23 cellular contexts compared by ENCODE assay signal in the genomic region with DNA sequence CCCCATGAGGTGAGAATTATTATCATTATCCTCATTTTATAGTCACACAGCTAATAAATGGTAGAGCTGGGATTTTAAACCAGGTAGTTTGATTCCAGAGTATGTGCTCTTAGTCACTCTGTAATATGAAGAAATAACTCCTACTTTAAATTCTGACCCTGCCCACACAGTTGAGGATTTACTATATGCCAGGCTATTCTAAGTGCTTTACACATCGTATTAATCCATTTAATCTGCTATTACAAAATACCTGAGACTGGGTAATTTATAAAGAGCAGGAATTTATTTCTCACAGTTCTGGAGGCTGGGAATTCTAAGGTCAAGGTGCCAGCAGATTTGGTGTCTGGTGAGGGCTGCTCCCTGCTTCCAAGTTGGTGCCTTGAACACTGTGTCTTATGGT. TPM values are rescaled to one million over a fixed set of nuclear protein-coding genes. Genes with fewer than 3 reads are reported as not detected.
"Had no signal": no experiment of that assay in that cellular context is flagged by ENCODE, and none has a peak within 500 bp of the region (broad histone marks: within the 10 kb centered on the region; RNA-seq: fewer than 3 reads in every experiment).

No MANE protein-coding gene starts in this region.

- ATAC-seq: gastrocnemius medialis, heart right ventricle, left cardiac atrium, left lung, left ventricle myocardium superior, lower lobe of right lung, mucosa of descending colon had no signal

- DNase-seq: dermis blood vessel endothelial cell; dorsolateral prefrontal cortex; effector CD4-positive, alpha-beta T cell; effector memory CD4-positive, alpha-beta T cell; esophagus squamous epithelium; foreskin fibroblast; foreskin melanocyte; gastrocnemius medialis; glutamatergic neuron; head of caudate nucleus; heart right ventricle; hippocampal formation; left cardiac atrium; left lung; left ventricle myocardium superior; lower lobe of right lung; mesenchymal stem cell; mucosa of descending colon had no signal

RNA-seq across cellular contexts. Expression of a gene that starts 19.6 kb away (rescaled TPM):
- total RNA-seq: dermis blood vessel endothelial cell, endothelial cell of umbilical vein, epithelial cell of proximal tubule, gastrocnemius medialis, glomerular endothelial cell, heart right ventricle, kidney epithelial cell, left ventricle myocardium superior, lung microvascular endothelial cell had no signal
